ENCODE assay signal across 8 cellular contexts in the genomic region with DNA sequence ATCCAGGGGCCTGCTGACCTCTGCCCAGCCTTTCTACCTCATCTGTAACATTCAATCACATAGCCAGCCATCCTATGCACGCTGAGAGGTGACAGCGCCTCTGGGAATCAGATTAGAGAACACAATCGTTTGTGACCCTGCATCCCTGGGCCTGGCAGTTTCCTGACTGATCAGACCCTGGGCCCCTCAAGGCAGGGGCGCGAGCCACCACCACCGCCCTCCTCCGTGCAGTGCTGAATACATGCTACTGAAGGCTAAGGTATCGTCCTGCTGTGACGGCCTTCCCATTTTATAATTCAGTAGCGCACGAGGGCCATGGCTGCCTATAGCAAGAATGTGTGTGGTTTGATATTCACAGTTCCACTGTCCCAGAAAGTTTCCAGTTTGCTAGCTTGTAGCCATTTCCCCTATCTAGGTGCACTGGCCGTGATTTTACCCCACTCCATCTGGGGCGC. TPM values are rescaled to one million over a fixed set of nuclear protein-coding genes. Genes with fewer than 3 reads are reported as not detected.
DNase-seq lines count a peak whose midpoint lies in the region; ATAC-seq, FAIRE-seq and TF ChIP-seq lines count a peak whose summit lies in the region.

No MANE protein-coding gene starts in this region.

- H3K4me2 ChIP-seq in IMR-90 (ENCODE audit: low read depth, low read length) (peak overlapping the region; percentile 97), mesenchymal stem cell (ENCODE audit: low read length, poor library complexity, severe bottlenecking) (peak overlapping the region; percentile 92)

- dilution Hi-C loops in IMR-90 (cut with HindIII; ENCODE audit: low sequenced_read_pairs, unreplicated experiment), result no loop called here

- H4K20me1 ChIP-seq in IMR-90 (ENCODE audit: insufficient read depth, low read length), result peaks cover 4% of the 10 kb centered on the region; the same call in 1 of the 2 replicates

- peak overlapping the region; percentile 90 for H2AFZ ChIP-seq in IMR-90 (replicated peaks; ENCODE audit: low read length, poor library complexity)
- H2AFZ ChIP-seq in mesenchymal stem cell (ENCODE audit: low read depth, low read length), result no peak overlapping the region

- no peak for TF ChIP-seq CTCF in CD4-positive, alpha-beta T cell (IDR thresholded peaks at IDR 0.05)
- TF ChIP-seq CTCF in IMR-90 (conservative IDR thresholded peaks at IDR 0.05; ENCODE audit: low read depth, low read length), result no peak
- TF ChIP-seq CTCF in bronchial epithelial cell (IDR thresholded peaks at IDR 0.05; ENCODE audit: insufficient read depth, low read length, severe bottlenecking), result no peak
- no peak for TF ChIP-seq CTCF in vagina (IDR thresholded peaks at IDR 0.05)

- no peak overlapping the region for H3K18ac ChIP-seq in IMR-90 (ENCODE audit: low read depth, low read length)
- peak overlapping the region in 1 of 2 experiments; percentile 86 for H3K18ac ChIP-seq in mesenchymal stem cell (ENCODE audit: low read depth in 1 of 2, low read length in 2 of 2)

- peaks cover 36% of the 10 kb centered on the region for H3K4me1 Mint-ChIP-seq in CD4-positive, alpha-beta T cell (ENCODE audit: low read depth)

- H3K4me3 ChIP-seq in IMR-90 (ENCODE audit: insufficient read depth, low read depth, low read length), result peak overlapping the region; percentile 79
- peak overlapping the region; percentile 74 for H3K4me3 ChIP-seq in bronchial epithelial cell (ENCODE audit: low read depth, low read length)
- H3K4me3 ChIP-seq in mesenchymal stem cell (ENCODE audit: insufficient read depth in 1 of 2, low read depth in 1 of 2, low read length in 2 of 2), result peak overlapping the region; percentile 85 to 87
- H3K4me3 ChIP-seq in vagina, result peak overlapping the region; percentile 68 to 97

- H3K4ac ChIP-seq in IMR-90 (ENCODE audit: low read depth, low read length), result peak overlapping the region; percentile 24; the same call in 1 of the 2 replicates
- H3K4ac ChIP-seq in mesenchymal stem cell (ENCODE audit: low read depth in 1 of 2, low read length in 2 of 2), result no peak overlapping the region

- no peak for TF ChIP-seq RAD21 in IMR-90 (IDR thresholded peaks at IDR 0.05; ENCODE audit: low read length)

- POLR2A ChIA-PET in CD4-positive, alpha-beta T cell (lab: Charles Lee), result interaction anchor here (1.1 to 1.9 kb wide), 4 partner anchors 85 to 1067 kb away, joined by 3 to 22 read pairs (median 12); a partner anchor contains a TSS
- POLR2A ChIA-PET in IMR-90 (lab: Charles Lee; ENCODE audit: unreplicated experiment), result no interaction called here

- peak overlapping the region in 1 of 2 experiments; percentile 18 for H2BK12ac ChIP-seq in mesenchymal stem cell (ENCODE audit: low read length in 2 of 2)

- in situ Hi-C loops in IMR-90 (cut with MboI; ENCODE audit: low sequenced_read_pairs), result no loop called here

- H3K27me3 ChIP-seq in CD4-positive, alpha-beta T cell (ENCODE audit: control insufficient read depth, insufficient read depth, low read length), result no peaks in the 10 kb centered on the region
- H3K27me3 ChIP-seq in IMR-90 (ENCODE audit: control insufficient read depth, insufficient read depth, low read length) (no peaks in the 10 kb centered on the region; the same call in 1 of the 2 replicates), bronchial epithelial cell (ENCODE audit: control insufficient read depth, insufficient read depth, low read length) (no peaks in the 10 kb centered on the region), mesenchymal stem cell (ENCODE audit: control insufficient read depth in 1 of 2, insufficient read depth in 1 of 2, low read length in 2 of 2) (peaks cover 0 to 6% of the 10 kb centered on the region in 2 experiments), vagina (no peaks in the 10 kb centered on the region)

- ATAC-seq in CD4-positive, alpha-beta T cell (ENCODE audit: poor library complexity), result no peak
- ATAC-seq in IMR-90 (ENCODE audit: low read depth) (no peak), HG03460 (IDR thresholded peaks at IDR 0.05; ENCODE audit: unreplicated experiment) (no peak), HG03025 (IDR thresholded peaks at IDR 0.05; ENCODE audit: low FRiP score, unreplicated experiment) (no peak)

- BruUV-seq in IMR-90 (replicated peaks; lab: Mats Ljungman, UMichigan), result no TSS peak

- no peak overlapping the region for H3K27ac ChIP-seq in CD4-positive, alpha-beta T cell (ENCODE audit: low read depth, low read length)
- H3K27ac ChIP-seq in IMR-90 (ENCODE audit: insufficient read depth, low read length), result peak overlapping the region; percentile 6; the same call in 1 of the 2 replicates
- H3K27ac ChIP-seq in mesenchymal stem cell (ENCODE audit: low read length, poor library complexity, severe bottlenecking), result peak overlapping the region; percentile 73
- peak overlapping the region; percentile 73 for H3K27ac ChIP-seq in vagina

- TF ChIP-seq POLR2A in IMR-90 (IDR thresholded peaks at IDR 0.05; ENCODE audit: low read depth, low read length), result no peak
- no peak for TF ChIP-seq POLR2A in vagina (IDR thresholded peaks at IDR 0.05)

- H3K56ac ChIP-seq in IMR-90 (ENCODE audit: extremely low read depth, insufficient read depth, low read length), result no peak overlapping the region

- no peak overlapping the region for H2BK5ac ChIP-seq in IMR-90 (ENCODE audit: low read depth, low read length, poor library complexity, severe bottlenecking)
- H2BK5ac ChIP-seq in mesenchymal stem cell (ENCODE audit: low read depth, low read length, poor library complexity, severe bottlenecking), result no peak overlapping the region

- 40% methylated on average over 1 of the region's 13 CpGs; no CpG with 5 or more reads in 1 of the 2 experiments for WGBS in IMR-90 (ENCODE audit: extremely low coverage in 2 of 2, insufficient read length in 1 of 2), 2 experiments
- 6% methylated on average over 12 of the region's 13 CpGs for WGBS in mesenchymal stem cell

- H3K27ac Mint-ChIP-seq in CD4-positive, alpha-beta T cell, result peak overlapping the region; percentile 87

- no peak overlapping the region for H4K8ac ChIP-seq in IMR-90 (ENCODE audit: low read depth in 2 of 2, low read length in 2 of 2)
- H4K8ac ChIP-seq in mesenchymal stem cell (ENCODE audit: low read length), result peak overlapping the region; percentile 60

- intact Hi-C loops in CD4-positive, alpha-beta T cell (cut with DNase I, micrococcal nuclease), result loop anchor here in 1 of 2 experiments (2.0 to 10.0 kb wide), 3 partner anchors 1017 to 1721 kb away; a partner anchor contains a TSS
- intact Hi-C loops in IMR-90 (cut with micrococcal nuclease) (no loop called here), vagina (cut with DNase I) (loop anchor here (10.0 kb wide), 1 partner anchor 699 kb away; a partner anchor contains a TSS)

- peak overlapping the region; percentile 40 for H3K9ac ChIP-seq in IMR-90 (ENCODE audit: low read depth, low read length)
- H3K9ac ChIP-seq in mesenchymal stem cell (ENCODE audit: low read length), result peak overlapping the region; percentile 77

- peak overlapping the region; percentile 98 for H3K4me3 Mint-ChIP-seq in CD4-positive, alpha-beta T cell

- H2AK5ac ChIP-seq in IMR-90 (ENCODE audit: low read depth, low read length) (peak overlapping the region; percentile 55; the same call in 1 of the 2 replicates), mesenchymal stem cell (ENCODE audit: low read length, severe bottlenecking) (no peak overlapping the region)

- peaks cover 4 to 17% of the 10 kb centered on the region in 2 experiments for H3K79me1 ChIP-seq in IMR-90 (ENCODE audit: low read depth in 1 of 2, low read length in 2 of 2)
- peaks cover 27% of the 10 kb centered on the region for H3K79me1 ChIP-seq in mesenchymal stem cell (replicated peaks; ENCODE audit: low read length, poor library complexity, severe bottlenecking)

- peak overlapping the region; percentile 39; the same call in 1 of the 2 replicates for H3K23ac ChIP-seq in IMR-90 (ENCODE audit: low read depth, low read length)
- no peak overlapping the region for H3K23ac ChIP-seq in mesenchymal stem cell (ENCODE audit: low read length in 2 of 2)

- H4K91ac ChIP-seq in IMR-90 (ENCODE audit: insufficient read depth, low read depth, low read length) (no peak overlapping the region), mesenchymal stem cell (ENCODE audit: low read length) (peak overlapping the region; percentile 6)

- H3K36me3 ChIP-seq in IMR-90 (ENCODE audit: control insufficient read depth, insufficient read depth, low read length), result peaks cover 4% of the 10 kb centered on the region
- H3K36me3 ChIP-seq in bronchial epithelial cell (ENCODE audit: control insufficient read depth, insufficient read depth, low read length), result peaks cover 6% of the 10 kb centered on the region
- H3K36me3 ChIP-seq in mesenchymal stem cell (ENCODE audit: control insufficient read depth in 1 of 2, insufficient read depth in 2 of 2, low read depth in 1 of 2, low read length in 2 of 2), result peaks cover 6 to 18% of the 10 kb centered on the region in 2 experiments
- peaks cover 0 to under 1% of the 10 kb centered on the region in 2 donors for H3K36me3 ChIP-seq in vagina

- no peak for DNase-seq in CD4-positive, alpha-beta T cell
- DNase-seq in IMR-90, result no peak
- no peak for DNase-seq in bronchial epithelial cell (ENCODE audit: low read depth)
- no peak for DNase-seq in mesenchymal stem cell
- peak in 1 of 2 donors; percentile 89 for DNase-seq in vagina (ENCODE audit: extremely low spot score in 2 of 2)
- no peak for DNase-seq in Kasumi-1 (lab: John Stamatoyannopoulos, UW)

- H2AK9ac ChIP-seq in IMR-90 (replicated peaks; ENCODE audit: low read depth, low read length, poor library complexity), result peak overlapping the region; percentile 86

- peaks cover 4% of the 10 kb centered on the region; the same call in 1 of the 2 replicates for H3K9me1 ChIP-seq in IMR-90 (ENCODE audit: insufficient read depth, low read length)

- no peaks in the 10 kb centered on the region for H3K27me3 Mint-ChIP-seq in CD4-positive, alpha-beta T cell

- CTCF ChIA-PET in CD4-positive, alpha-beta T cell (lab: Charles Lee), result interaction anchor here (1.4 kb wide), 1 partner anchor 1017 kb away, joined by 3 read pairs; no protein-coding TSS in a partner anchor
- CTCF ChIA-PET in IMR-90 (lab: Yijun Ruan, JAX), result no interaction called here

- H2BK120ac ChIP-seq in IMR-90 (ENCODE audit: low read depth, low read length) (no peak overlapping the region), mesenchymal stem cell (ENCODE audit: low read depth, low read length) (no peak overlapping the region)

- H4K5ac ChIP-seq in IMR-90 (ENCODE audit: low read depth, low read length), result no peak overlapping the region

- H3K9me3 Mint-ChIP-seq in CD4-positive, alpha-beta T cell, result no peaks in the 10 kb centered on the region

- no peaks in the 10 kb centered on the region for H3K9me3 ChIP-seq in CD4-positive, alpha-beta T cell (ENCODE audit: control insufficient read depth, low read length)
- H3K9me3 ChIP-seq in IMR-90 (ENCODE audit: control insufficient read depth, insufficient read depth, low read length) (no peaks in the 10 kb centered on the region), mesenchymal stem cell (ENCODE audit: control insufficient read depth, low read length) (no peaks in the 10 kb centered on the region), vagina (no peaks in the 10 kb centered on the region)

- H3K14ac ChIP-seq in IMR-90 (replicated peaks; ENCODE audit: low read depth, low read length), result peak overlapping the region; percentile 54; the same call in 1 of the 2 replicates
- H3K14ac ChIP-seq in mesenchymal stem cell (ENCODE audit: low read length in 2 of 2), result peak overlapping the region in 1 of 2 experiments; percentile 57

- no peak for FAIRE-seq in bronchial epithelial cell (lab: Jason Lieb, UNC)

- H3K4me1 ChIP-seq in IMR-90 (ENCODE audit: control insufficient read depth, insufficient read depth, low read length) (peaks cover 10% of the 10 kb centered on the region; the same call in 1 of the 2 replicates), mesenchymal stem cell (ENCODE audit: control insufficient read depth, insufficient read depth, low read depth, low read length) (peaks cover 15% of the 10 kb centered on the region), vagina (peaks cover 28% of the 10 kb centered on the region)

- no peak overlapping the region for H2BK20ac ChIP-seq in IMR-90 (ENCODE audit: low read depth, low read length)

- H2BK15ac ChIP-seq in IMR-90 (ENCODE audit: low read depth, low read length), result no peak overlapping the region
- H2BK15ac ChIP-seq in mesenchymal stem cell (ENCODE audit: low read depth, poor library complexity, severe bottlenecking), result no peak overlapping the region

- H3K36me3 Mint-ChIP-seq in CD4-positive, alpha-beta T cell (ENCODE audit: low read depth), result peaks cover 29% of the 10 kb centered on the region

RNA-seq across cellular contexts. Expression of a gene that starts 1.2 kb away (rescaled TPM):
- total RNA-seq in CD4-positive, alpha-beta T cell, result 1 to 10 TPM; 8.0 to 9.3 TPM
- total RNA-seq in IMR-90 (2012; rRNA removed) (13.1 and 14.3 TPM in 2 replicates), bronchial epithelial cell (15.7 and 17.1 TPM in 2 replicates), vagina (25.8 TPM)
- 7.4 and 8.4 TPM in 2 replicates for polyA plus RNA-seq in IMR-90 (2012; rRNA removed)
- polyA plus RNA-seq in IMR-90 (2012; cell fraction: cytosol; rRNA removed), result 6.2 and 6.5 TPM in 2 replicates
- polyA plus RNA-seq in IMR-90 (2012; cell fraction: nucleus; rRNA removed; ENCODE audit: low replicate concordance), result 9.1 and 18.2 TPM in 2 replicates
- 5.4 TPM for polyA plus RNA-seq in mesenchymal stem cell (2013, experiment 1 of 2)
- 5.0 TPM for polyA plus RNA-seq in mesenchymal stem cell (2013, experiment 2 of 2)
